ENCODE assay signal across 20 cellular contexts in the genomic region with DNA sequence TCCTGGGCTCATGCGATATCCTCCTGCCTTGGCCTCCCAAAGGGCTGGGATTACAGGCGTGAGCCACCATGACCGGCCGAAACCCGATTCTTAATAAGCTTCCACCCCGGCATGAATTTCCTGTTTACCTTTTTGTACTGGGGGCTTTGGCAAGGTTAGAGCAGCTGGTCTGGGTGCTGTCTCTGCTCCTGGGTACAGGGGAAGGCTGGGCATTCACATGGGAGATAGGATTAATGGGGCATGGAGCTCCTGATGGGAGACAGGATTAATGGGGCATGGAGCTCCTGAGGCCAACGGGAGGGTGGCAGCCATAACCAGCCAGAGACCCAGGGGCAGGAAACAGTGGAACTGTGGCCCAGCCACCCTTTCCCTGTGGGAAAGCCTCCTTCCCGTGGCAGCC.
A peak's percentile ranks its signal among the peaks of the same experiment; 100 is the strongest.
DNase-seq lines count a peak whose midpoint lies in the region; ATAC-seq and TF ChIP-seq lines count a peak whose summit lies in the region.
"Had no signal": no experiment of that assay in that cellular context is flagged by ENCODE, and none has a peak within 500 bp of the region (broad histone marks: within the 10 kb centered on the region; RNA-seq: fewer than 3 reads in every experiment).

No MANE protein-coding gene starts in this region.

- no peak overlapping the region for H3K27ac Mint-ChIP-seq in activated CD4-positive, alpha-beta T cell treated with anti-CD3 and anti-CD28 coated beads for 36 hours
- H3K27ac Mint-ChIP-seq: activated naive CD4-positive, alpha-beta T cell treated with anti-CD3 and anti-CD28 coated beads for 36 hours; B cell; T-helper 2 cell treated with Interferon-gamma antibody and Interleukin-4, amounts not matched to agents 5 μg/mL and 100 μg/mL, for 36 hours had no signal

- no peak overlapping the region for H3K4me3 Mint-ChIP-seq in activated CD4-positive, alpha-beta T cell treated with anti-CD3 and anti-CD28 coated beads for 36 hours
- H3K4me3 Mint-ChIP-seq: activated naive CD4-positive, alpha-beta T cell treated with anti-CD3 and anti-CD28 coated beads for 36 hours; B cell; T-helper 2 cell treated with Interferon-gamma antibody and Interleukin-4, amounts not matched to agents 5 μg/mL and 100 μg/mL, for 36 hours had no signal

- intact Hi-C loops in psoas muscle (cut with DNase I), result no loop called here
- intact Hi-C loops in activated CD4-positive, alpha-beta T cell treated with anti-CD3 and anti-CD28 coated beads for 36 hours (cut with DNase I, micrococcal nuclease), result no loop called here

- POLR2A ChIA-PET in activated CD4-positive, alpha-beta T cell treated with anti-CD3 and anti-CD28 coated beads for 36 hours (lab: Charles Lee), result no interaction called here

- TF ChIP-seq CTCF in coronary artery (IDR thresholded peaks at IDR 0.05) (no peak), psoas muscle (IDR thresholded peaks at IDR 0.05) (no peak)

- peak overlapping the region in 1 of 2 donors; percentile 48 for H3K27ac ChIP-seq in coronary artery
- no peak overlapping the region for H3K27ac ChIP-seq in psoas muscle
- H3K27ac ChIP-seq: HL-60, testis had no signal

- CTCF ChIA-PET in activated CD4-positive, alpha-beta T cell treated with anti-CD3 and anti-CD28 coated beads for 36 hours (lab: Charles Lee), result no interaction called here

- DNase-seq in DMS153 (lab: John Stamatoyannopoulos, UW), result peak; percentile 57
- DNase-seq in NCI-H1092 (lab: John Stamatoyannopoulos, UW), result peak; percentile 87
- peak; percentile 62 for DNase-seq in coronary artery (ENCODE audit: low spot score)
- DNase-seq in psoas muscle, result no peak
- no peak for DNase-seq in stimulated activated naive CD8-positive, alpha-beta T cell treated with anti-CD3 and anti-CD28 coated beads, Interleukin-15, Interleukin-2, amounts not matched to agents 100 U/mL and 50 U/mL, for 24 hours
- DNase-seq in activated CD4-positive, alpha-beta T cell treated with anti-CD3 and anti-CD28 coated beads for 36 hours, result no peak
- no peak for DNase-seq in stimulated activated CD4-positive, alpha-beta T cell treated with anti-CD3 and anti-CD28 coated beads, Interleukin-4, amount 100 ng/mL, for 24 hours
- DNase-seq: activated CD4-positive, alpha-beta T cell treated with anti-CD3 and anti-CD28 coated beads for 1 hour; activated naive CD4-positive, alpha-beta T cell treated with anti-CD3 and anti-CD28 coated beads for 36 hours; effector memory CD4-positive, alpha-beta T cell; hippocampal formation; NCI-H1694; testis had no signal

- H3K4me1 ChIP-seq in psoas muscle, result peaks cover 8% of the 10 kb centered on the region
- H3K4me1 ChIP-seq: testis had no signal

- ATAC-seq in psoas muscle (no peak), GM18867 (IDR thresholded peaks at IDR 0.05; ENCODE audit: unreplicated experiment) (no peak)
- ATAC-seq in stimulated activated naive CD8-positive, alpha-beta T cell treated with anti-CD3 and anti-CD28 coated beads, Interleukin-15, Interleukin-2, amounts not matched to agents 100 U/mL and 50 U/mL, for 24 hours, result no peak
- ATAC-seq in activated CD4-positive, alpha-beta T cell treated with anti-CD3 and anti-CD28 coated beads for 36 hours, result no peak
- ATAC-seq: left lobe of liver, Right ventricle myocardium inferior had no signal

- H3K4me3 ChIP-seq in coronary artery, result peak overlapping the region; percentile 45
- peak overlapping the region; percentile 49 for H3K4me3 ChIP-seq in psoas muscle
- H3K4me3 ChIP-seq: testis had no signal

- H3K36me3 Mint-ChIP-seq in activated CD4-positive, alpha-beta T cell treated with anti-CD3 and anti-CD28 coated beads for 36 hours (ENCODE audit: low read depth), result no peaks in the 10 kb centered on the region

- 51 to 64% (median 56%) methylated on average over 8 of the region's 8 CpGs for WGBS in psoas muscle, 3 donors

- H3K9me3 ChIP-seq in psoas muscle, result no peaks in the 10 kb centered on the region
- H3K9me3 ChIP-seq: testis had no signal

- H3K27me3 ChIP-seq in psoas muscle (ENCODE audit: insufficient read depth in 3 of 3, low read length in 2 of 3), result no peaks in the 10 kb centered on the region
- H3K27me3 ChIP-seq: brain microvascular endothelial cell, testis had no signal

- no peaks in the 10 kb centered on the region for H3K36me3 ChIP-seq in psoas muscle (ENCODE audit: insufficient read depth in 1 of 2, low read depth in 1 of 2)
- H3K36me3 ChIP-seq: brain microvascular endothelial cell had no signal

- no peaks in the 10 kb centered on the region for H3K9me3 Mint-ChIP-seq in activated CD4-positive, alpha-beta T cell treated with anti-CD3 and anti-CD28 coated beads for 36 hours (ENCODE audit: low read depth)
- H3K9me3 Mint-ChIP-seq: activated naive CD4-positive, alpha-beta T cell treated with anti-CD3 and anti-CD28 coated beads for 36 hours; T-helper 2 cell treated with Interferon-gamma antibody and Interleukin-4, amounts not matched to agents 5 μg/mL and 100 μg/mL, for 36 hours had no signal

- no peaks in the 10 kb centered on the region for H3K4me1 Mint-ChIP-seq in activated CD4-positive, alpha-beta T cell treated with anti-CD3 and anti-CD28 coated beads for 36 hours
- H3K4me1 Mint-ChIP-seq: B cell had no signal

- no peaks in the 10 kb centered on the region for H3K27me3 Mint-ChIP-seq in activated CD4-positive, alpha-beta T cell treated with anti-CD3 and anti-CD28 coated beads for 36 hours

Comparison
In these comparisons a context has a peak if more than half of its experiments do, and no peak if none do; other contexts are left out.
1. DNase-seq: peak in DMS153 (single experiment), NCI-H1092 (single experiment) and coronary artery (single experiment); none in psoas muscle (0 of 2), stimulated activated naive CD8-positive, alpha-beta T cell treated with anti-CD3 and anti-CD28 coated beads, Interleukin-15, Interleukin-2, amounts not matched to agents 100 U/mL and 50 U/mL, for 24 hours (single experiment), activated CD4-positive, alpha-beta T cell treated with anti-CD3 and anti-CD28 coated beads for 36 hours (single experiment) and stimulated activated CD4-positive, alpha-beta T cell treated with anti-CD3 and anti-CD28 coated beads, Interleukin-4, amount 100 ng/mL, for 24 hours (single experiment).